Comparison of ENCODE assay signal across 10 cellular contexts in the genomic region with DNA sequence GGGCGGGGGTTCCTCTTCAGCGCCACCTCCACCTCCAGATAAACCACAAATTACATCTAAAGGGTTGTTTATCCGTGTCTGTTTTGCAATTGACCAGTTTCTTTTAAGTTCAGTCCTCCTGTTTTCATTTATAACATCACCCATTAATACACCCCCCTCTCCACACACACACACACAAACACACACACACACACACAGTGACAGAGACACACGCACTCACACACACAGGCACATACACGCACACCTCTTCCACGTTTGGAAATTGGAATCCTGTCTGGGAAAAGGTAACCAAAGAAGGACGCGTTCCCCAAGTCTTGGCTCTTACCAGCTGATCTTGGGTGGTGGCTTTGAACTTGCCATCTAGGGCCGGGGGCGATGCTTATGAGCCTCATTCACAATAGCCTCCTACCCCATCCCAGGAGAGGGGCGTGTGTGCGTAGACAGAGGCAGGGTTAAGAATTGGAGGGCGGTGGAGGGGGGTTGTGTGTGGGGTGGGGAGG. TPM values are rescaled to one million over a fixed set of nuclear protein-coding genes. Genes with fewer than 3 reads are reported as not detected.
DNase-seq lines count a peak whose midpoint lies in the region; ATAC-seq and TF ChIP-seq lines count a peak whose summit lies in the region.
"Had no signal": no experiment of that assay in that cellular context is flagged by ENCODE, and none has a peak within 500 bp of the region (broad histone marks: within the 10 kb centered on the region; RNA-seq: fewer than 3 reads in every experiment).

No MANE protein-coding gene starts in this region.

- H3K9me3 Mint-ChIP-seq in natural killer cell (no peaks in the 10 kb centered on the region), CD14-positive monocyte (peaks cover 0 to 18% (median 11%) of the 10 kb centered on the region in 7 donors)

- ATAC-seq in right cardiac atrium (no peak), Right ventricle myocardium inferior (no peak), natural killer cell (no peak)

- H3K9me3 ChIP-seq in right cardiac atrium (ENCODE audit: control insufficient read depth, low read length) = no peaks in the 10 kb centered on the region
- no peaks in the 10 kb centered on the region for H3K9me3 ChIP-seq in muscle layer of duodenum (ENCODE audit: control insufficient read depth in 1 of 2, low read length in 2 of 2)
- H3K9me3 ChIP-seq in vagina = no peaks in the 10 kb centered on the region

- H3K27me3 Mint-ChIP-seq in natural killer cell (ENCODE audit: low read depth in 2 of 2) = peaks cover 53 to 66% of the 10 kb centered on the region in 2 donors
- H3K27me3 Mint-ChIP-seq in CD14-positive monocyte (ENCODE audit: low read depth in 3 of 3) = peaks cover 65 to 90% (median 82%) of the 10 kb centered on the region in 3 donors

- H3K27ac Mint-ChIP-seq in natural killer cell (no peak overlapping the region), CD14-positive monocyte (no peak overlapping the region)

- no peaks in the 10 kb centered on the region for H3K4me1 ChIP-seq in right cardiac atrium (ENCODE audit: control insufficient read depth, insufficient read depth, low read length)
- peaks cover 0 to 40% of the 10 kb centered on the region in 2 donors for H3K4me1 ChIP-seq in muscle layer of duodenum (ENCODE audit: control insufficient read depth in 1 of 2, insufficient read depth in 2 of 2, low read length in 2 of 2)
- H3K4me1 ChIP-seq in vagina = peaks cover 33% of the 10 kb centered on the region

- no peak overlapping the region for H3K27ac ChIP-seq in right cardiac atrium (ENCODE audit: low read length)
- H3K27ac ChIP-seq in muscle layer of duodenum (ENCODE audit: low read length) = no peak overlapping the region
- H3K27ac ChIP-seq in vagina = no peak overlapping the region

- WGBS in right cardiac atrium = 2% methylated on average over 13 of the region's 13 CpGs

- DNase-seq in right cardiac atrium = no peak
- DNase-seq in Right ventricle myocardium inferior (ENCODE audit: missing footprints) = no peak
- DNase-seq in cerebellar cortex (ENCODE audit: low spot score) = peak; percentile 18
- DNase-seq in vagina (ENCODE audit: extremely low spot score in 2 of 2) = no peak
- DNase-seq in natural killer cell = no peak
- no peak for DNase-seq in GM13976 (ENCODE audit: low spot score)
- DNase-seq in CD14-positive monocyte (ENCODE audit: low spot score) = no peak
- DNase-seq: NCI-H187 treated with DMSO at 0.1 percent for 48 hours had no signal

- H3K4me3 ChIP-seq in right cardiac atrium (ENCODE audit: low read length) (peak overlapping the region; percentile 50), muscle layer of duodenum (ENCODE audit: low read depth in 1 of 2, low read length in 2 of 2) (peak overlapping the region; percentile 30 to 71), vagina (peak overlapping the region; percentile 34 to 35)

- H3K4me1 Mint-ChIP-seq in natural killer cell (peaks cover 0 to 7% of the 10 kb centered on the region in 2 donors), CD14-positive monocyte (peaks cover 5% of the 10 kb centered on the region)

- intact Hi-C loops in right cardiac atrium (cut with DNase I) = loop anchor here in 2 of 4 donors (10.0 kb wide), 2 partner anchors 431 to 531 kb away; no protein-coding TSS in a partner anchor
- intact Hi-C loops in Right ventricle myocardium inferior (cut with DNase I) = loop anchor here (10.0 kb wide), 1 partner anchor 531 kb away; no protein-coding TSS in a partner anchor
- intact Hi-C loops in vagina (cut with DNase I) = no loop called here
- intact Hi-C loops in natural killer cell (cut with micrococcal nuclease) = no loop called here
- intact Hi-C loops in CD14-positive monocyte (cut with micrococcal nuclease) = no loop called here

- H3K27me3 ChIP-seq in right cardiac atrium (ENCODE audit: control insufficient read depth, insufficient read depth) (peaks cover 3% of the 10 kb centered on the region), muscle layer of duodenum (ENCODE audit: low read depth, low read length) (peaks cover 30% of the 10 kb centered on the region), vagina (peaks cover 8% of the 10 kb centered on the region)

- no peaks in the 10 kb centered on the region for H3K36me3 ChIP-seq in muscle layer of duodenum (ENCODE audit: control insufficient read depth in 1 of 2, insufficient read depth in 2 of 2, low read length in 2 of 2)
- H3K36me3 ChIP-seq in vagina = no peaks in the 10 kb centered on the region

- H3K36me3 Mint-ChIP-seq in natural killer cell = no peaks in the 10 kb centered on the region
- H3K36me3 Mint-ChIP-seq in CD14-positive monocyte = no peaks in the 10 kb centered on the region

- in situ Hi-C loops in GM13976 (cut with MboI; ENCODE audit: low sequenced_read_pairs, unreplicated experiment) = no loop called here

- TF ChIP-seq POLR2A in vagina (IDR thresholded peaks at IDR 0.05) = no peak

- TF ChIP-seq CTCF in vagina (IDR thresholded peaks at IDR 0.05) = no peak
- no peak for TF ChIP-seq CTCF in natural killer cell (IDR thresholded peaks at IDR 0.05)
- TF ChIP-seq CTCF in GM13976 (IDR thresholded peaks at IDR 0.05; ENCODE audit: borderline replicate concordance, control extremely low read depth, extremely low read depth, insufficient read depth, missing control alignments) = no peak
- TF ChIP-seq CTCF in CD14-positive monocyte (IDR thresholded peaks at IDR 0.05) = no peak

- no peak overlapping the region for H3K4me3 Mint-ChIP-seq in natural killer cell
- peak overlapping the region in 1 of 2 donors; percentile 83 for H3K4me3 Mint-ChIP-seq in CD14-positive monocyte

RNA-seq across cellular contexts. Expression of gene CSMD2, which starts 0.4 kb away (rescaled TPM):
- under 1 TPM; 0.11 to 0.59 (median 0.32) TPM for total RNA-seq in right cardiac atrium
- 0.38 TPM for polyA plus RNA-seq in right cardiac atrium
- total RNA-seq in Right ventricle myocardium inferior = 0.32 TPM
- 0.25 TPM for total RNA-seq in vagina
- total RNA-seq in natural killer cell = not detected
- polyA plus RNA-seq in CD14-positive monocyte = not detected

RNA-seq across cellular contexts. Expression of gene C1orf94, which starts 11.2 kb away (rescaled TPM):
- total RNA-seq in right cardiac atrium (not detected), Right ventricle myocardium inferior (not detected), vagina (not detected), natural killer cell (not detected)
- polyA plus RNA-seq in right cardiac atrium (not detected), CD14-positive monocyte (not detected)
- total RNA-seq: left lobe of liver had no signal
